In genomic region chr12:71759941-71760340, GRCh38 we compare ENCODE assay signal across 1 cellular context.
TF ChIP-seq lines count a peak whose summit lies in the region.

No MANE protein-coding gene starts in this region.

TF ChIP-seq in HEK293, 187 proteins besides CTCF, POLR2A, EP300 and RAD21:
- no peak for TF ChIP-seq ZNF530 (tag by site-specific recombination; IDR thresholded peaks at IDR 0.05; ENCODE audit: low read depth)
- no peak for TF ChIP-seq ZBTB7A (tag by site-specific recombination; IDR thresholded peaks at IDR 0.05; ENCODE audit: low read depth)
- TF ChIP-seq SETDB1 (IDR thresholded peaks at IDR 0.05; ENCODE audit: insufficient read length, low read length): peak; percentile 72
- no peak for TF ChIP-seq ZNF398 (tag by site-specific recombination; IDR thresholded peaks at IDR 0.05)
- TF ChIP-seq ZNF274 (IDR thresholded peaks at IDR 0.05; ENCODE audit: low read length): peak; percentile 56; the same call in 1 of the 2 replicates
- no peak for TF ChIP-seq ZNF274 (tag by site-specific recombination; IDR thresholded peaks at IDR 0.05; ENCODE audit: borderline replicate concordance)
- TF ChIP-seq HOXA7 (CRISPR knock-in tag; IDR thresholded peaks at IDR 0.05; ENCODE audit: borderline replicate concordance): no peak
- no peak for TF ChIP-seq ZNF777 (tag by site-specific recombination; IDR thresholded peaks at IDR 0.05; ENCODE audit: borderline replicate concordance)
